ENCODE assay signal across 16 cellular contexts in genomic region chr13:61247149-61247936, GRCh38.
DNase-seq lines count a peak whose midpoint lies in the region; ATAC-seq and TF ChIP-seq lines count a peak whose summit lies in the region.
"Had no signal": no experiment of that assay in that cellular context is flagged by ENCODE, and none has a peak within 500 bp of the region (broad histone marks: within the 10 kb centered on the region; RNA-seq: fewer than 3 reads in every experiment).

No MANE protein-coding gene starts in this region.

- H3K36me3 ChIP-seq in HAP-1 (replicated peaks), result no peaks in the 10 kb centered on the region
- H3K36me3 ChIP-seq: colonic mucosa, SJCRH30 had no signal

- H3K27me3 Mint-ChIP-seq in CD14-positive monocyte (ENCODE audit: low read depth in 3 of 3), result no peaks in the 10 kb centered on the region
- no peaks in the 10 kb centered on the region for H3K27me3 Mint-ChIP-seq in activated T-cell treated with anti-CD3 and anti-CD28 coated beads, Interleukin-2, amount 50 U/mL, for 24 hours
- H3K27me3 Mint-ChIP-seq: activated naive CD8-positive, alpha-beta T cell; CD4-positive, alpha-beta memory T cell had no signal

- peaks cover 5% of the 10 kb centered on the region for H3K4me1 ChIP-seq in HAP-1
- H3K4me1 ChIP-seq: colonic mucosa, foreskin keratinocyte, SJCRH30 had no signal

- H3K36me3 Mint-ChIP-seq in CD14-positive monocyte, result no peaks in the 10 kb centered on the region
- H3K36me3 Mint-ChIP-seq in activated T-cell treated with anti-CD3 and anti-CD28 coated beads, Interleukin-2, amount 50 U/mL, for 24 hours (ENCODE audit: low read depth), result no peaks in the 10 kb centered on the region
- H3K36me3 Mint-ChIP-seq: activated naive CD8-positive, alpha-beta T cell; CD4-positive, alpha-beta memory T cell had no signal

- H3K4me3 Mint-ChIP-seq in CD14-positive monocyte, result no peak overlapping the region
- no peak overlapping the region for H3K4me3 Mint-ChIP-seq in activated T-cell treated with anti-CD3 and anti-CD28 coated beads, Interleukin-2, amount 50 U/mL, for 24 hours
- H3K4me3 Mint-ChIP-seq: activated naive CD8-positive, alpha-beta T cell; CD4-positive, alpha-beta memory T cell; neural crest cell had no signal

- in situ Hi-C loops in HAP-1 (cut with MboI; ENCODE audit: low sequenced_read_pairs), result no loop called here

- TF ChIP-seq CTCF in CD14-positive monocyte (IDR thresholded peaks at IDR 0.05), result no peak

- peak; percentile 74 for ATAC-seq in GM18517 (IDR thresholded peaks at IDR 0.05; ENCODE audit: unreplicated experiment)
- ATAC-seq in GM21423 (IDR thresholded peaks at IDR 0.05; ENCODE audit: unreplicated experiment), result peak; percentile 63
- peak; percentile 96 for ATAC-seq in HG03097 (IDR thresholded peaks at IDR 0.05; ENCODE audit: low FRiP score, unreplicated experiment)
- ATAC-seq: foreskin keratinocyte; left lobe of liver; stimulated activated naive CD8-positive, alpha-beta T cell treated with anti-CD3 and anti-CD28 coated beads, Interleukin-15, Interleukin-2, amounts not matched to agents 100 U/mL and 50 U/mL, for 24 hours had no signal

- no peaks in the 10 kb centered on the region for H3K4me1 Mint-ChIP-seq in CD14-positive monocyte
- no peaks in the 10 kb centered on the region for H3K4me1 Mint-ChIP-seq in activated T-cell treated with anti-CD3 and anti-CD28 coated beads, Interleukin-2, amount 50 U/mL, for 24 hours (ENCODE audit: low read depth)
- H3K4me1 Mint-ChIP-seq: CD4-positive, alpha-beta memory T cell; neural crest cell had no signal

- H3K4me3 ChIP-seq in HAP-1, result no peak overlapping the region
- H3K4me3 ChIP-seq: colonic mucosa, SJCRH30 had no signal

- no peak overlapping the region for H3K27ac Mint-ChIP-seq in CD14-positive monocyte
- H3K27ac Mint-ChIP-seq in activated T-cell treated with anti-CD3 and anti-CD28 coated beads, Interleukin-2, amount 50 U/mL, for 24 hours, result no peak overlapping the region
- H3K27ac Mint-ChIP-seq: activated naive CD8-positive, alpha-beta T cell; CD4-positive, alpha-beta memory T cell had no signal

- peaks cover 0 to 8% (median 2%) of the 10 kb centered on the region in 7 donors for H3K9me3 Mint-ChIP-seq in CD14-positive monocyte
- peaks cover 21% of the 10 kb centered on the region for H3K9me3 Mint-ChIP-seq in activated T-cell treated with anti-CD3 and anti-CD28 coated beads, Interleukin-2, amount 50 U/mL, for 24 hours

- DNase-seq in iPS-NIHi11 (ENCODE audit: low spot score) (peak; percentile 17), NCI-H2081 treated with DMSO at 0.1 percent for 48 hours (lab: John Stamatoyannopoulos, UW) (no peak), CD14-positive monocyte (ENCODE audit: low spot score) (no peak), HAP-1 (ENCODE audit: low spot score in 2 of 2) (no peak)
- DNase-seq in activated T-cell treated with anti-CD3 and anti-CD28 coated beads, Interleukin-2, amount 50 U/mL, for 24 hours, result no peak
- DNase-seq: CD4-positive, alpha-beta memory T cell; colonic mucosa; foreskin keratinocyte; stimulated activated naive CD8-positive, alpha-beta T cell treated with anti-CD3 and anti-CD28 coated beads, Interleukin-15, Interleukin-2, amounts not matched to agents 100 U/mL and 50 U/mL, for 24 hours had no signal

- intact Hi-C loops in CD14-positive monocyte (cut with micrococcal nuclease), result no loop called here

- no peaks in the 10 kb centered on the region for H3K27me3 ChIP-seq in HAP-1 (ENCODE audit: low read depth)
- H3K27me3 ChIP-seq: colonic mucosa, foreskin keratinocyte, SJCRH30 had no signal

- H3K9me3 ChIP-seq in HAP-1, result no peaks in the 10 kb centered on the region
- H3K9me3 ChIP-seq: colonic mucosa, SJCRH30 had no signal
